Comparison of ENCODE assay signal across 16 cellular contexts in genomic region chr17:80558046-80558445, GRCh38. TPM values are rescaled to one million over a fixed set of nuclear protein-coding genes. Genes with fewer than 3 reads are reported as not detected.
DNase-seq lines count a peak whose midpoint lies in the region; ATAC-seq lines count a peak whose summit lies in the region.
"Had no signal": no experiment of that assay in that cellular context is flagged by ENCODE, and none has a peak within 500 bp of the region (broad histone marks: within the 10 kb centered on the region; RNA-seq: fewer than 3 reads in every experiment).

No MANE protein-coding gene starts in this region.

- no peak overlapping the region for H3K27ac Mint-ChIP-seq in activated CD4-positive, alpha-beta T cell treated with anti-CD3 and anti-CD28 coated beads, Interleukin-2, amount 10 ng/mL, durations not matched to agents 7 days and 5 days
- H3K27ac Mint-ChIP-seq in stimulated activated naive CD8-positive, alpha-beta T cell treated with anti-CD3 and anti-CD28 coated beads, Interleukin-15, amount 100 ng/mL, for 72 hours: no peak overlapping the region
- no peak overlapping the region for H3K27ac Mint-ChIP-seq in effector memory CD8-positive, alpha-beta T cell

- no peaks in the 10 kb centered on the region for H3K27me3 Mint-ChIP-seq in activated CD4-positive, alpha-beta T cell treated with anti-CD3 and anti-CD28 coated beads, Interleukin-2, amount 10 ng/mL, durations not matched to agents 7 days and 5 days
- no peaks in the 10 kb centered on the region for H3K27me3 Mint-ChIP-seq in stimulated activated naive CD8-positive, alpha-beta T cell treated with anti-CD3 and anti-CD28 coated beads, Interleukin-15, amount 100 ng/mL, for 72 hours
- H3K27me3 Mint-ChIP-seq in effector memory CD8-positive, alpha-beta T cell: no peaks in the 10 kb centered on the region
- H3K27me3 Mint-ChIP-seq: CD8-positive, alpha-beta memory T cell had no signal

- H3K36me3 Mint-ChIP-seq in activated CD4-positive, alpha-beta T cell treated with anti-CD3 and anti-CD28 coated beads, Interleukin-2, amount 10 ng/mL, durations not matched to agents 7 days and 5 days (ENCODE audit: low read depth): peaks cover 3% of the 10 kb centered on the region
- peaks cover 9% of the 10 kb centered on the region for H3K36me3 Mint-ChIP-seq in effector memory CD8-positive, alpha-beta T cell (ENCODE audit: insufficient read depth)

- CTCF ChIA-PET in activated CD4-positive, alpha-beta T cell treated with anti-CD3 and anti-CD28 coated beads, Interleukin-2, amount 10 ng/mL, durations not matched to agents 7 days and 5 days (lab: Charles Lee): interaction anchor here (0.5 to 2.3 kb wide), 5 partner anchors 9 to 341 kb away, joined by 3 to 8 read pairs (median 3); no protein-coding TSS in a partner anchor

- H3K4me3 Mint-ChIP-seq in activated CD4-positive, alpha-beta T cell treated with anti-CD3 and anti-CD28 coated beads, Interleukin-2, amount 10 ng/mL, durations not matched to agents 7 days and 5 days: no peak overlapping the region
- no peak overlapping the region for H3K4me3 Mint-ChIP-seq in stimulated activated naive CD8-positive, alpha-beta T cell treated with anti-CD3 and anti-CD28 coated beads, Interleukin-15, amount 100 ng/mL, for 72 hours
- no peak overlapping the region for H3K4me3 Mint-ChIP-seq in effector memory CD8-positive, alpha-beta T cell
- H3K4me3 Mint-ChIP-seq: CD8-positive, alpha-beta memory T cell had no signal

- no peaks in the 10 kb centered on the region for H3K9me3 Mint-ChIP-seq in activated CD4-positive, alpha-beta T cell treated with anti-CD3 and anti-CD28 coated beads, Interleukin-2, amount 10 ng/mL, durations not matched to agents 7 days and 5 days
- no peaks in the 10 kb centered on the region for H3K9me3 Mint-ChIP-seq in stimulated activated naive CD8-positive, alpha-beta T cell treated with anti-CD3 and anti-CD28 coated beads, Interleukin-15, amount 100 ng/mL, for 72 hours
- H3K9me3 Mint-ChIP-seq in effector memory CD8-positive, alpha-beta T cell: no peaks in the 10 kb centered on the region
- H3K9me3 Mint-ChIP-seq: CD8-positive, alpha-beta memory T cell had no signal

- peak; percentile 55 for ATAC-seq in stimulated activated naive CD8-positive, alpha-beta T cell treated with anti-CD3 and anti-CD28 coated beads, Interleukin-15, amount 100 ng/mL, for 72 hours
- ATAC-seq in HG02759 (IDR thresholded peaks at IDR 0.05; ENCODE audit: unreplicated experiment): no peak
- no peak for ATAC-seq in effector memory CD8-positive, alpha-beta T cell (replicated peaks)
- ATAC-seq: GM12878, PC-3 had no signal

- peak; percentile 46 for DNase-seq in activated CD4-positive, alpha-beta T cell treated with anti-CD3 and anti-CD28 coated beads for 48 hours
- DNase-seq in activated CD4-positive, alpha-beta T cell treated with anti-CD3 and anti-CD28 coated beads, Interleukin-2, amount 10 ng/mL, durations not matched to agents 7 days and 5 days: no peak
- peak; percentile 37 for DNase-seq in stimulated activated CD4-positive, alpha-beta T cell treated with anti-CD3 and anti-CD28 coated beads, Interleukin-15, amount 100 ng/mL, for 24 hours
- DNase-seq in stimulated activated CD4-positive, alpha-beta T cell treated with anti-CD3 and anti-CD28 coated beads, Interleukin-4, amount 100 ng/mL, for 1 hour: no peak
- DNase-seq in posterior vena cava (ENCODE audit: low spot score): peak; percentile 20
- no peak for DNase-seq in stimulated activated naive CD8-positive, alpha-beta T cell treated with anti-CD3 and anti-CD28 coated beads, Interleukin-15, amount 100 ng/mL, for 72 hours
- no peak for DNase-seq in effector memory CD8-positive, alpha-beta T cell
- DNase-seq: CD8-positive, alpha-beta memory T cell; DMS79; NCI-H1092; NCI-H2081 treated with DMSO at 0.1 percent for 48 hours; NCI-H510A treated with DMSO at 0.1 percent for 48 hours; NCI-H82; PC-3 had no signal

- intact Hi-C loops in posterior vena cava (cut with DNase I): no loop called here

- POLR2A ChIA-PET in activated CD4-positive, alpha-beta T cell treated with anti-CD3 and anti-CD28 coated beads, Interleukin-2, amount 10 ng/mL, durations not matched to agents 7 days and 5 days (lab: Charles Lee): no interaction called here

- peaks cover 3% of the 10 kb centered on the region for H3K4me1 Mint-ChIP-seq in activated CD4-positive, alpha-beta T cell treated with anti-CD3 and anti-CD28 coated beads, Interleukin-2, amount 10 ng/mL, durations not matched to agents 7 days and 5 days
- H3K4me1 Mint-ChIP-seq in stimulated activated naive CD8-positive, alpha-beta T cell treated with anti-CD3 and anti-CD28 coated beads, Interleukin-15, amount 100 ng/mL, for 72 hours: peaks cover 23% of the 10 kb centered on the region
- peaks cover 12 to 16% of the 10 kb centered on the region in 2 donors for H3K4me1 Mint-ChIP-seq in effector memory CD8-positive, alpha-beta T cell (ENCODE audit: low read depth in 2 of 2)

RNA-seq across cellular contexts. Expression of gene RPTOR, which starts 13.4 kb away (rescaled TPM):
- total RNA-seq in activated CD4-positive, alpha-beta T cell treated with anti-CD3 and anti-CD28 coated beads, Interleukin-2, amount 10 ng/mL, durations not matched to agents 7 days and 5 days: 10 to 100 TPM; 48.7 to 58.2 TPM
- 10 to 100 TPM; 30.1 to 44.1 TPM for total RNA-seq in posterior vena cava

Comparison
In these comparisons a context has a peak if more than half of its experiments do, and no peak if none do; other contexts are left out.
1. DNase-seq: peak in activated CD4-positive, alpha-beta T cell treated with anti-CD3 and anti-CD28 coated beads for 48 hours (single experiment), stimulated activated CD4-positive, alpha-beta T cell treated with anti-CD3 and anti-CD28 coated beads, Interleukin-15, amount 100 ng/mL, for 24 hours (single experiment) and posterior vena cava (single experiment); none in activated CD4-positive, alpha-beta T cell treated with anti-CD3 and anti-CD28 coated beads, Interleukin-2, amount 10 ng/mL, durations not matched to agents 7 days and 5 days (single experiment), stimulated activated CD4-positive, alpha-beta T cell treated with anti-CD3 and anti-CD28 coated beads, Interleukin-4, amount 100 ng/mL, for 1 hour (single experiment), stimulated activated naive CD8-positive, alpha-beta T cell treated with anti-CD3 and anti-CD28 coated beads, Interleukin-15, amount 100 ng/mL, for 72 hours (0 of 2) and effector memory CD8-positive, alpha-beta T cell (0 of 3).